Comparison of ENCODE assay signal across 28 cellular contexts in the genomic region with DNA sequence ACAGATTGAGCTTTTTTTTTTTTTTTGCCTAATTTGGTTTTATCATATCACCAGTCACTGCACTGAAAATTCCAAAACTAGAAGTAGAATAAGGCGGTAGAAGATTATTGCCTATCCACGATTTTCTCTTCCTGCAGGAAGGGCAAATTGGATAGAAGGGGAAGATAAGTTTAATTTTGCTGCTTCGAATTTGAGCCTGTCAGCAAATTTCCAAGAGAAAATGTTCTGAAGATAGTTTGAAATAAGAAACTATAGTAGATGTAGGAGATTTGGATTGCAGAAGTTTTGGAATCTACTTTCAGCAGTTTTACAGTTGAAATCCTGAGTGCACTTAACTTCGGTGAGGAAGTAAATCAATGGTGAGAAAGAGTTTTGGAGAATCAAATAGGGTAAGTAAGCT.
"Had no signal": no experiment of that assay in that cellular context is flagged by ENCODE, and none has a peak within 500 bp of the region (broad histone marks: within the 10 kb centered on the region; RNA-seq: fewer than 3 reads in every experiment).

No MANE protein-coding gene starts in this region.

- H3K27me3 ChIP-seq: neural progenitor cell, ovary, spleen, suprapubic skin, testis, tibial artery, transverse colon, upper lobe of right lung, uterus had no signal

- H3K79me2 ChIP-seq: parathyroid adenoma had no signal

- H3K36me3 ChIP-seq: neural progenitor cell, ovary, spleen, suprapubic skin, tibial artery, transverse colon, upper lobe of right lung, uterus had no signal

- H3K27ac ChIP-seq: neural progenitor cell, ovary, parathyroid adenoma, psoas muscle, skin epidermis, spleen, suprapubic skin, testis, tibial artery, transverse colon, upper lobe of right lung, uterus had no signal

- DNase-seq: natural killer cell; occipital lobe; ovary; posterior cingulate gyrus; psoas muscle; right cardiac atrium; spleen; stimulated activated CD4-positive, alpha-beta T cell treated with anti-CD3 and anti-CD28 coated beads, Interleukin-12 subunit alpha, Interleukin-12 subunit beta, amount 100 ng/mL, for 4 hours; stimulated activated CD4-positive, alpha-beta T cell treated with anti-CD3 and anti-CD28 coated beads, Interleukin-1b, Interleukin-23, amount 100 ng/mL, for 48 hours; stimulated activated CD4-positive, alpha-beta T cell treated with anti-CD3 and anti-CD28 coated beads, Interleukin-4, amount 100 ng/mL, for 1 hour; stimulated activated CD4-positive, alpha-beta T cell treated with anti-CD3 and anti-CD28 coated beads, Interleukin-4, amount 100 ng/mL, for 4 hours; stimulated activated CD8-positive, alpha-beta memory T cell treated with anti-CD3 and anti-CD28 coated beads, Interleukin-4, amount 100 ng/mL, for 48 hours; stimulated activated naive CD4-positive, alpha-beta T cell; stimulated activated naive CD8-positive, alpha-beta T cell treated with anti-CD3 and anti-CD28 coated beads, Interleukin-15, amount 100 ng/mL, for 72 hours; stimulated activated naive CD8-positive, alpha-beta T cell treated with anti-CD3 and anti-CD28 coated beads, Interleukin-15, Interleukin-2, amounts not matched to agents 100 U/mL and 50 U/mL, for 24 hours; substantia nigra; testis; tibial artery; transverse colon; upper lobe of right lung; uterus had no signal

- H3K9ac ChIP-seq: neural progenitor cell, parathyroid adenoma had no signal

- H3K4me2 ChIP-seq: neural progenitor cell, smooth muscle cell had no signal

- ATAC-seq: natural killer cell; psoas muscle; right cardiac atrium; sciatic nerve; stimulated activated memory B cell treated with anti-CD40 and anti-IgM and Interleukin-4, amounts not matched to agents 10 μg/mL and 1 μg/mL and 100 μg/mL, for 72 hours; stimulated activated naive CD8-positive, alpha-beta T cell treated with anti-CD3 and anti-CD28 coated beads, Interleukin-15, amount 100 ng/mL, for 72 hours; stimulated activated naive CD8-positive, alpha-beta T cell treated with anti-CD3 and anti-CD28 coated beads, Interleukin-15, Interleukin-2, amounts not matched to agents 100 U/mL and 50 U/mL, for 24 hours; upper lobe of right lung had no signal

- H3K4me1 ChIP-seq: neural progenitor cell, parathyroid adenoma, psoas muscle, spleen, suprapubic skin, testis, tibial artery, transverse colon, upper lobe of right lung, uterus had no signal

- H3K9me3 ChIP-seq: ovary, suprapubic skin, testis, tibial artery, uterus had no signal

- H3K4me3 ChIP-seq: neural progenitor cell, ovary, psoas muscle, skin epidermis, smooth muscle cell, spleen, suprapubic skin, testis, tibial artery, transverse colon, upper lobe of right lung, uterus had no signal

- H2AFZ ChIP-seq: neural progenitor cell, parathyroid adenoma had no signal
